In the genomic region with DNA sequence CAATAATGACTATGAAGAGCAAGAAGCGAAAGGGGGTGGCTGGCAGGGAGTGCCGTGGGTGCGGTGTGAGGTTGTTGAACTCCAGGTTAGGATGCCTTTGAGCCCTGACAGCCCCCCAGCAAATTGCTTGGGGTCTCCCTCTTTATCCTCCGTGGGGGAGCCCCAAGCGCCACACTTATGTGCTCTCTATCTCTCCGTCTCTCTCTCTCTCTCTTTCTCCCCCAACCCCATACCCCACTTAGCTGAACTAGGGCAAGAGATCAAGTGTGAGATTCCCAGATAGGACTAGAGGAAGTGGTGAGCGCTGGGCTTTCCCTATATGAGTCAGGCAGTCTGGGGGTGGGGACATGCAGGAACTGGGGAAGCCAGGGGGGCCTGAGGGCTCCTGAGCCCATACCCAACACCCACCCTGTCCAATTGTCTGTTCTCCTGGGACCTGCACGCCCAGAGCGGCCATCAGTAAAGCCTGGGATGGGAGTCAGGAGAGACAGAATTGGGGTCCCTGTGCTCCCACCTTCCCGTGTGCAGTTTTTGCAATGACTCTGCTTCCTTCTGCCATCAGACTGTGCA, we compare ENCODE assay signal across 9 cellular contexts. TPM values are rescaled to one million over a fixed set of nuclear protein-coding genes. Genes with fewer than 3 reads are reported as not detected.
A peak's percentile ranks its signal among the peaks of the same experiment; 100 is the strongest.
DNase-seq lines count a peak whose midpoint lies in the region; ATAC-seq and TF ChIP-seq lines count a peak whose summit lies in the region.
"Had no signal": no experiment of that assay in that cellular context is flagged by ENCODE, and none has a peak within 500 bp of the region (broad histone marks: within the 10 kb centered on the region; RNA-seq: fewer than 3 reads in every experiment).

No MANE protein-coding gene starts in this region.

- H3K4me1 ChIP-seq in uterus, result no peaks in the 10 kb centered on the region

- intact Hi-C loops in left ventricle myocardium superior (cut with micrococcal nuclease) (no loop called here), uterus (cut with DNase I; ENCODE audit: low total_unique reads) (no loop called here)

- TF ChIP-seq CTCF in uterus (IDR thresholded peaks at IDR 0.05), result no peak

- H3K4me3 ChIP-seq in uterus, result no peak overlapping the region

- DNase-seq in NCI-H82 treated with DMSO at 0.1 percent for 48 hours (lab: John Stamatoyannopoulos, UW; ENCODE audit: unreplicated experiment) (peak; percentile 29), activated T-helper 1 cell treated with Interleukin-2 at 50 U/mL for 16 hours (ENCODE audit: low read depth) (peak; percentile 47), left ventricle myocardium superior (peak; percentile 48), cerebellar nuclear complex (lab: John Stamatoyannopoulos, UW) (no peak), uterus (no peak)
- peak; percentile 60 to 75 for DNase-seq in stimulated activated CD8-positive, alpha-beta memory T cell treated with anti-CD3 and anti-CD28 coated beads, Interleukin-7, amount 100 ng/mL, for 4 hours (ENCODE audit: low read depth in 2 of 2)

- TF ChIP-seq POLR2A in uterus (IDR thresholded peaks at IDR 0.05), result no peak

- no peaks in the 10 kb centered on the region for H3K36me3 ChIP-seq in uterus

- no peaks in the 10 kb centered on the region for H3K9me3 ChIP-seq in uterus

- ATAC-seq in GM19438 (IDR thresholded peaks at IDR 0.05; ENCODE audit: low read depth, unreplicated experiment) (peak; percentile 66), left ventricle myocardium superior (peak; percentile 15), HG02938 (IDR thresholded peaks at IDR 0.05; ENCODE audit: unreplicated experiment) (no peak)

- H3K27ac ChIP-seq in uterus, result peak overlapping the region in 1 of 2 donors; percentile 62

- no peaks in the 10 kb centered on the region for H3K27me3 ChIP-seq in uterus

RNA-seq across cellular contexts. Expression of a gene that starts 7.8 kb away (rescaled TPM):
- total RNA-seq in left ventricle myocardium superior (12.6 TPM), uterus (10 to 100 TPM; 12.1 to 32.5 (median 20.4) TPM)

RNA-seq across cellular contexts. Expression of a gene that starts 20.8 kb away (rescaled TPM):
- total RNA-seq in left ventricle myocardium superior, result not detected
- 1 to 10 TPM in 1 of 4 donors, not detected in 3; 1.1 TPM for total RNA-seq in uterus

RNA-seq across cellular contexts. Expression of a gene that starts 39.1 kb away (rescaled TPM):
- total RNA-seq in left ventricle myocardium superior, result not detected
- not detected for total RNA-seq in uterus
- total RNA-seq: myocyte had no signal

RNA-seq across cellular contexts. Expression of a gene that starts 58.5 kb away (rescaled TPM):
- total RNA-seq in left ventricle myocardium superior (not detected), uterus (not detected)

Comparison
In these comparisons a context has a peak if more than half of its experiments do, and no peak if none do; other contexts are left out.
1. DNase-seq: peak in NCI-H82 treated with DMSO at 0.1 percent for 48 hours (single experiment), activated T-helper 1 cell treated with Interleukin-2 at 50 U/mL for 16 hours (single experiment), left ventricle myocardium superior (single experiment) and stimulated activated CD8-positive, alpha-beta memory T cell treated with anti-CD3 and anti-CD28 coated beads, Interleukin-7, amount 100 ng/mL, for 4 hours (2 of 2); none in cerebellar nuclear complex (0 of 2) and uterus (0 of 2).